In genomic region chr2:48728295-48728694, GRCh38 we compare ENCODE assay signal across 21 cellular contexts. TPM values are rescaled to one million over a fixed set of nuclear protein-coding genes. Genes with fewer than 3 reads are reported as not detected.
"Had no signal": no experiment of that assay in that cellular context is flagged by ENCODE, and none has a peak within 500 bp of the region (broad histone marks: within the 10 kb centered on the region; RNA-seq: fewer than 3 reads in every experiment).

No MANE protein-coding gene starts in this region.

- H3K4me3 ChIP-seq: dorsolateral prefrontal cortex, lower lobe of right lung, prostate gland, spleen, testis, transverse colon had no signal

- H3K4me1 ChIP-seq: parathyroid adenoma, prostate gland, spleen, testis had no signal

- H3K36me3 ChIP-seq: lower lobe of right lung, prostate gland, spleen, transverse colon had no signal

- ATAC-seq: esophagus mucosa; left lobe of liver; lower lobe of right lung; natural killer cell; stimulated activated memory B cell treated with anti-CD40 and anti-IgM and Interleukin-4, amounts not matched to agents 10 μg/mL and 1 μg/mL and 100 μg/mL, for 72 hours had no signal

- H3K27ac ChIP-seq: lower lobe of right lung, parathyroid adenoma, prostate gland, spleen, testis, transverse colon had no signal

- H3K27me3 ChIP-seq: dorsolateral prefrontal cortex, testis, transverse colon had no signal

- DNase-seq: central memory CD4-positive, alpha-beta T cell; cortex of kidney; dorsolateral prefrontal cortex; effector CD8-positive, alpha-beta T cell; lower lobe of right lung; natural killer cell; occipital lobe; spleen; stimulated activated CD4-positive, alpha-beta T cell treated with anti-CD3 and anti-CD28 coated beads, Interleukin-15, amount 100 ng/mL, for 24 hours; stimulated activated CD4-positive, alpha-beta T cell treated with anti-CD3 and anti-CD28 coated beads, Interleukin-1b, Interleukin-23, amount 100 ng/mL, for 48 hours; stimulated activated CD4-positive, alpha-beta T cell treated with anti-CD3 and anti-CD28 coated beads, Interleukin-4, amount 100 ng/mL, for 24 hours; testis; transverse colon had no signal

- H3K9me3 ChIP-seq: lower lobe of right lung, prostate gland, spleen, testis, transverse colon had no signal

RNA-seq across cellular contexts. Expression of gene LHCGR, which starts 27.2 kb away (rescaled TPM):
- total RNA-seq: esophagus mucosa, left lobe of liver, myocyte, natural killer cell, renal cortical epithelial cell, spleen, transverse colon, ureter had no signal
